Comparison of ENCODE assay signal across 8 cellular contexts in the genomic region with DNA sequence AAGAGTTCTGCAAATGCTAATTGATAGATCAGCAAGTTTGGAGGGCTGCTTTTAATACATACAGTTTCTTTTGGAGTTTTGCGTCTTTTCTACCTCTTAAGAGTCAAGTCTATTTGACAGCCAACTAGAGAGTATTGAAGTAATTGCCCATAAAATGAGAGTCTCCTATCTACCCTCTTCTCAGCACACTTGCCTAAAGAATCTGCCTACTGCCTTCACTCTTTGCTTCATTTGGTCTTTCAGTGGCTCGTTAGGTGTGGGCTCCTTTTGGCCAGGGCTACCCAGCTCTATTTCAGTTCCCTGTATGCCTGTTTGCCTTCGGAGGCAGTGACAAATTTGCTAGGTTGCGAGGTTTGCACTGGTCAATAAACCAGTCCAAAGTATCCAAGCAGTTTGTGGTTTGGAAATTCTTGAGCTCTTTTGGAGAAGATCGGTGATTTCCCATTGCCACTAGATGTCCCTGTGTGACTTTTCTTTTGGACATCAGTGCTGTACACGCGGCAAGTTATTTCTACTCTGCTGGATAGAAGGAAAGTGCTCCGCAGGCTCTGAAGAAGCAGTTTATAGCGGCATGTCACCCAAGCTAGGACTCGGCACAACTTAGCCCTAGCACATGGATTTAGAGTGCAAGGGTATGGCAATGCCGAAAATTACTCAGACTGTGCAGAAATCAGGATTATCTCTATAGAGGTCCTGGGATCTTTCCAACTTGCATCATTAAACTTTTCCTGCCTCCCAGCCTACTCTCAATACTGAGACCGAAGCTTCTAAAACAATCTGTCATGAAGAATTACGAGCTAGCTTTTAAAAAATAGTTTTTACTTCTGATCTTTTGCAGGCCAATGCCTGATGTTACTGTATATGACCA. TPM values are rescaled to one million over a fixed set of nuclear protein-coding genes. Genes with fewer than 3 reads are reported as not detected.
DNase-seq lines count a peak whose midpoint lies in the region; ATAC-seq and TF ChIP-seq lines count a peak whose summit lies in the region.

No MANE protein-coding gene starts in this region.

- no peak overlapping the region for H3K4me3 ChIP-seq in mucosa of descending colon

- H3K9me3 ChIP-seq in mucosa of descending colon = no peaks in the 10 kb centered on the region

- intact Hi-C loops in mucosa of descending colon (cut with DNase I, micrococcal nuclease) = no loop called here

- peaks cover 7% of the 10 kb centered on the region for H3K4me1 ChIP-seq in mucosa of descending colon (ENCODE audit: low read depth)

- no peaks in the 10 kb centered on the region for H3K36me3 ChIP-seq in mucosa of descending colon (ENCODE audit: low read depth)

- TF ChIP-seq CTCF in mucosa of descending colon (IDR thresholded peaks at IDR 0.05) = no peak

- DNase-seq in 8988T (peak; percentile 8), H4 (ENCODE audit: low spot score) (peak; percentile 59), NCI-H526 (lab: John Stamatoyannopoulos, UW) (peak; percentile 79 to 88), ecto neural progenitor cell (ENCODE audit: low spot score) (peak; percentile 63), mucosa of descending colon (peak in 1 of 3 donors; percentile 57)

- peak; percentile 95 for ATAC-seq in mucosa of descending colon
- ATAC-seq in GM18511 (IDR thresholded peaks at IDR 0.05; ENCODE audit: unreplicated experiment) = no peak
- ATAC-seq in HG02623 (IDR thresholded peaks at IDR 0.05; ENCODE audit: unreplicated experiment) = no peak
- no peak for ATAC-seq in HG03139 (IDR thresholded peaks at IDR 0.05; ENCODE audit: unreplicated experiment)

RNA-seq across cellular contexts. Expression of gene MGST1, which starts 38.6 kb away (rescaled TPM):
- total RNA-seq in H4 (2014; rRNA removed; shearing (Covaris generic)) = 218 and 240 TPM in 2 replicates
- 100 to 1,000 TPM; 155 to 270 (median 227) TPM for total RNA-seq in mucosa of descending colon
